In genomic region chr1:118160825-118161224, GRCh38 we compare ENCODE assay signal across 30 cellular contexts. TPM values are rescaled to one million over a fixed set of nuclear protein-coding genes. Genes with fewer than 3 reads are reported as not detected.
"Had no signal": no experiment of that assay in that cellular context is flagged by ENCODE, and none has a peak within 500 bp of the region (broad histone marks: within the 10 kb centered on the region; RNA-seq: fewer than 3 reads in every experiment).

No MANE protein-coding gene starts in this region.

- DNase-seq: activated CD4-positive, alpha-beta T cell treated with anti-CD3 and anti-CD28 coated beads for 36 hours; activated CD4-positive, CD25-positive, alpha-beta regulatory T cell; activated CD8-positive, alpha-beta memory T cell treated with anti-CD3 and anti-CD28 coated beads, Interleukin-2, amount 10 ng/mL, durations not matched to agents 7 days and 5 days; activated CD8-positive, alpha-beta T cell treated with anti-CD3 and anti-CD28 coated beads, Interleukin-2, amount 10 ng/mL, durations not matched to agents 7 days and 5 days; activated naive CD8-positive, alpha-beta T cell treated with anti-CD3 and anti-CD28 coated beads, Interleukin-2, amount 50 U/mL, for 24 hours; activated T-cell treated with anti-CD3 and anti-CD28 coated beads, Interleukin-2, amount 50 U/mL, for 48 hours; amygdala; cerebellar nuclear complex; colonic mucosa; effector CD8-positive, alpha-beta T cell; glutamatergic neuron; left ventricle myocardium inferior; mucosa of descending colon; posterior cingulate gyrus; small intestine; stimulated activated CD4-positive, alpha-beta T cell treated with anti-CD3 and anti-CD28 coated beads, Interleukin-4, amount 100 ng/mL, for 24 hours; trophoblast cell; uterus had no signal

- H3K4me1 ChIP-seq: colonic mucosa, left ventricle myocardium inferior, uterus had no signal

- H3K4me3 Mint-ChIP-seq: activated CD4-positive, alpha-beta T cell treated with anti-CD3 and anti-CD28 coated beads for 36 hours; activated CD8-positive, alpha-beta memory T cell treated with anti-CD3 and anti-CD28 coated beads, Interleukin-2, amount 10 ng/mL, durations not matched to agents 7 days and 5 days; activated CD8-positive, alpha-beta T cell treated with anti-CD3 and anti-CD28 coated beads, Interleukin-2, amount 10 ng/mL, durations not matched to agents 7 days and 5 days; activated naive CD4-positive, alpha-beta T cell treated with anti-CD3 and anti-CD28 coated beads, Interleukin-2, amount 50 U/mL, for 24 hours; activated naive CD8-positive, alpha-beta T cell treated with anti-CD3 and anti-CD28 coated beads, Interleukin-2, amount 50 U/mL, for 24 hours; natural killer cell treated with Interleukin-12 subunit alpha and Interleukin-12 subunit beta and Interleukin-15 and Interleukin-18, amount 100 ng/mL, for 72 hours; stimulated activated effector memory CD8-positive, alpha-beta T cell treated with anti-CD3 and anti-CD28 coated beads, Interleukin-12 subunit alpha, Interleukin-12 subunit beta, amount 100 ng/mL, for 72 hours; stimulated activated naive CD8-positive, alpha-beta T cell treated with anti-CD3 and anti-CD28 coated beads, Interleukin-15, Interleukin-2, amounts not matched to agents 100 ng/mL and 50 ng/mL, for 24 hours had no signal

- H3K4me3 ChIP-seq: colonic mucosa, left ventricle myocardium inferior, lung, mucosa of descending colon, thoracic aorta, uterus had no signal

- H3K4me1 Mint-ChIP-seq: activated CD4-positive, alpha-beta T cell treated with anti-CD3 and anti-CD28 coated beads for 36 hours; activated CD8-positive, alpha-beta memory T cell treated with anti-CD3 and anti-CD28 coated beads, Interleukin-2, amount 10 ng/mL, durations not matched to agents 7 days and 5 days; activated naive CD4-positive, alpha-beta T cell treated with anti-CD3 and anti-CD28 coated beads, Interleukin-2, amount 50 U/mL, for 24 hours; activated naive CD8-positive, alpha-beta T cell treated with anti-CD3 and anti-CD28 coated beads, Interleukin-2, amount 50 U/mL, for 24 hours; stimulated activated effector memory CD8-positive, alpha-beta T cell treated with anti-CD3 and anti-CD28 coated beads, Interleukin-12 subunit alpha, Interleukin-12 subunit beta, amount 100 ng/mL, for 72 hours had no signal

- ATAC-seq: activated CD4-positive, alpha-beta T cell treated with anti-CD3 and anti-CD28 coated beads for 36 hours; activated CD8-positive, alpha-beta memory T cell treated with anti-CD3 and anti-CD28 coated beads, Interleukin-2, amount 10 ng/mL, durations not matched to agents 7 days and 5 days; activated CD8-positive, alpha-beta T cell treated with anti-CD3 and anti-CD28 coated beads, Interleukin-2, amount 10 ng/mL, durations not matched to agents 7 days and 5 days; activated naive CD8-positive, alpha-beta T cell treated with anti-CD3 and anti-CD28 coated beads, Interleukin-2, amount 50 U/mL, for 24 hours; mucosa of descending colon; natural killer cell treated with Interleukin-12 subunit alpha and Interleukin-12 subunit beta and Interleukin-15 and Interleukin-18, amount 100 ng/mL, for 72 hours; right cardiac atrium; stimulated activated effector memory CD8-positive, alpha-beta T cell treated with anti-CD3 and anti-CD28 coated beads, Interleukin-12 subunit alpha, Interleukin-12 subunit beta, amount 100 ng/mL, for 72 hours had no signal

- H3K9me3 Mint-ChIP-seq: activated naive CD8-positive, alpha-beta T cell treated with anti-CD3 and anti-CD28 coated beads, Interleukin-2, amount 50 U/mL, for 24 hours; activated T-helper 2 cell treated with anti-CD3 and anti-CD28 coated beads, Interferon-gamma antibody, Interleukin-2, Interleukin-4, amounts not matched to agents 10 μg/mL and 5 μg/mL and 100 μg/mL, durations not matched to agents 14 hours and 24 hours and 36 hours; stimulated activated effector memory CD8-positive, alpha-beta T cell treated with anti-CD3 and anti-CD28 coated beads, Interleukin-12 subunit alpha, Interleukin-12 subunit beta, amount 100 ng/mL, for 72 hours; stimulated activated naive CD8-positive, alpha-beta T cell treated with anti-CD3 and anti-CD28 coated beads, Interleukin-15, Interleukin-2, amounts not matched to agents 100 ng/mL and 50 ng/mL, for 24 hours had no signal

- H3K27me3 Mint-ChIP-seq: activated CD4-positive, alpha-beta T cell treated with anti-CD3 and anti-CD28 coated beads for 36 hours; activated CD8-positive, alpha-beta memory T cell treated with anti-CD3 and anti-CD28 coated beads, Interleukin-2, amount 10 ng/mL, durations not matched to agents 7 days and 5 days; natural killer cell treated with Interleukin-12 subunit alpha and Interleukin-12 subunit beta and Interleukin-15 and Interleukin-18, amount 100 ng/mL, for 72 hours had no signal

- H3K27me3 ChIP-seq: colonic mucosa, uterus had no signal

- H3K27ac Mint-ChIP-seq: activated CD4-positive, alpha-beta T cell treated with anti-CD3 and anti-CD28 coated beads for 36 hours; activated CD8-positive, alpha-beta memory T cell treated with anti-CD3 and anti-CD28 coated beads, Interleukin-2, amount 10 ng/mL, durations not matched to agents 7 days and 5 days; activated CD8-positive, alpha-beta T cell treated with anti-CD3 and anti-CD28 coated beads, Interleukin-2, amount 10 ng/mL, durations not matched to agents 7 days and 5 days; activated naive CD4-positive, alpha-beta T cell treated with anti-CD3 and anti-CD28 coated beads, Interleukin-2, amount 50 U/mL, for 24 hours; activated naive CD8-positive, alpha-beta T cell treated with anti-CD3 and anti-CD28 coated beads, Interleukin-2, amount 50 U/mL, for 24 hours; activated T-helper 2 cell treated with anti-CD3 and anti-CD28 coated beads, Interferon-gamma antibody, Interleukin-2, Interleukin-4, amounts not matched to agents 10 μg/mL and 5 μg/mL and 100 μg/mL, durations not matched to agents 14 hours and 24 hours and 36 hours; natural killer cell treated with Interleukin-12 subunit alpha and Interleukin-12 subunit beta and Interleukin-15 and Interleukin-18, amount 100 ng/mL, for 72 hours; stimulated activated effector memory CD8-positive, alpha-beta T cell treated with anti-CD3 and anti-CD28 coated beads, Interleukin-12 subunit alpha, Interleukin-12 subunit beta, amount 100 ng/mL, for 72 hours; stimulated activated naive CD8-positive, alpha-beta T cell treated with anti-CD3 and anti-CD28 coated beads, Interleukin-15, Interleukin-2, amounts not matched to agents 100 ng/mL and 50 ng/mL, for 24 hours had no signal

- H3K36me3 Mint-ChIP-seq: activated CD8-positive, alpha-beta memory T cell treated with anti-CD3 and anti-CD28 coated beads, Interleukin-2, amount 10 ng/mL, durations not matched to agents 7 days and 5 days; activated naive CD4-positive, alpha-beta T cell treated with anti-CD3 and anti-CD28 coated beads, Interleukin-2, amount 50 U/mL, for 24 hours; natural killer cell treated with Interleukin-12 subunit alpha and Interleukin-12 subunit beta and Interleukin-15 and Interleukin-18, amount 100 ng/mL, for 72 hours; stimulated activated effector memory CD8-positive, alpha-beta T cell treated with anti-CD3 and anti-CD28 coated beads, Interleukin-12 subunit alpha, Interleukin-12 subunit beta, amount 100 ng/mL, for 72 hours had no signal

- H3K27ac ChIP-seq: colonic mucosa, left ventricle myocardium inferior, thoracic aorta, uterus had no signal

RNA-seq across cellular contexts. Expression of gene SPAG17, which starts 24.2 kb away (rescaled TPM):
- total RNA-seq: activated CD4-positive, alpha-beta T cell treated with anti-CD3 and anti-CD28 coated beads for 36 hours; activated CD8-positive, alpha-beta memory T cell treated with anti-CD3 and anti-CD28 coated beads, Interleukin-2, amount 10 ng/mL, durations not matched to agents 7 days and 5 days; activated CD8-positive, alpha-beta T cell treated with anti-CD3 and anti-CD28 coated beads, Interleukin-2, amount 10 ng/mL, durations not matched to agents 7 days and 5 days; activated T-helper 2 cell treated with anti-CD3 and anti-CD28 coated beads, Interferon-gamma antibody, Interleukin-2, Interleukin-4, amounts not matched to agents 10 μg/mL and 5 μg/mL and 100 μg/mL, durations not matched to agents 14 hours and 24 hours and 36 hours; colonic mucosa; dermis microvascular lymphatic vessel endothelial cell; left ventricle myocardium inferior; mesenteric fat pad; mucosa of descending colon; myocyte; T-helper 2 cell treated with Interferon-gamma antibody and Interleukin-4, amounts not matched to agents 100 ng/mL and 5 ng/mL, for 36 hours; thoracic aorta had no signal
